Comparison of ENCODE assay signal across 23 cellular contexts in genomic region chr20:38129893-38130609, GRCh38. TPM values are rescaled to one million over a fixed set of nuclear protein-coding genes. Genes with fewer than 3 reads are reported as not detected.
DNase-seq lines count a peak whose midpoint lies in the region; ATAC-seq, FAIRE-seq and TF ChIP-seq lines count a peak whose summit lies in the region.
"Had no signal": no experiment of that assay in that cellular context is flagged by ENCODE, and none has a peak within 500 bp of the region (broad histone marks: within the 10 kb centered on the region; RNA-seq: fewer than 3 reads in every experiment).

No MANE protein-coding gene starts in this region.

- no peak overlapping the region for H2BK15ac ChIP-seq in neuronal stem cell (ENCODE audit: low read length)

- H3K27me3 ChIP-seq in right atrium auricular region (no peaks in the 10 kb centered on the region), neuronal stem cell (ENCODE audit: control insufficient read depth in 3 of 3, insufficient read depth in 3 of 3, low read depth in 1 of 3, low read length in 3 of 3) (no peaks in the 10 kb centered on the region)
- H3K27me3 ChIP-seq: BE2C had no signal

- DNase-seq in left cardiac atrium: peak; percentile 25
- no peak for DNase-seq in right atrium auricular region (ENCODE audit: low spot score)
- peak; percentile 12 for DNase-seq in fibroblast of villous mesenchyme (ENCODE audit: low read depth)
- no peak for DNase-seq in neuronal stem cell (ENCODE audit: low spot score)
- DNase-seq in NCI-H1092 treated with DMSO at 0.1 percent for 48 hours (lab: John Stamatoyannopoulos, UW): no peak
- DNase-seq in GM19239 (ENCODE audit: insufficient read length, low spot score): no peak
- no peak for DNase-seq in activated CD4-positive, alpha-beta T cell treated with anti-CD3 and anti-CD28 coated beads, Interleukin-2, amount 50 U/mL, for 4 hours
- DNase-seq in NCI-H1417 (lab: John Stamatoyannopoulos, UW): no peak
- DNase-seq: activated CD4-positive, alpha-beta T cell treated with anti-CD3 and anti-CD28 coated beads for 48 hours; activated gamma-delta T cell; activated T-cell treated with anti-CD3 and anti-CD28 coated beads, Interleukin-2, amount 50 U/mL, for 1 hour; BE2C; CD8-positive, alpha-beta memory T cell; DMS153; KBM-7; NCI-H1436 treated with DMSO at 0.1 percent for 48 hours; NCI-H2107; NCI-H774; RPMI8226; trophoblast cell had no signal

- no peak overlapping the region for H3K14ac ChIP-seq in neuronal stem cell (ENCODE audit: low read length)

- ATAC-seq in left cardiac atrium: no peak
- ATAC-seq: psoas muscle had no signal

- H4K8ac ChIP-seq in neuronal stem cell (ENCODE audit: low read depth, low read length): no peak overlapping the region

- peak overlapping the region; percentile 90 for H2AFZ ChIP-seq in neuronal stem cell (ENCODE audit: low read length)

- H3K27ac ChIP-seq in right atrium auricular region: peak overlapping the region in 1 of 2 donors; percentile 77
- H3K27ac ChIP-seq in neuronal stem cell (replicated peaks; ENCODE audit: low read length): no peak overlapping the region
- H3K27ac ChIP-seq: psoas muscle had no signal

- no peak for TF ChIP-seq CTCF in right atrium auricular region (IDR thresholded peaks at IDR 0.05)
- no peak for TF ChIP-seq CTCF in fibroblast of villous mesenchyme (IDR thresholded peaks at IDR 0.05; ENCODE audit: insufficient read depth, low read depth, low read length)

- H3K9me3 ChIP-seq in right atrium auricular region: no peaks in the 10 kb centered on the region
- H3K9me3 ChIP-seq in neuronal stem cell (replicated peaks in 1 of 2; ENCODE audit: control insufficient read depth in 2 of 2, insufficient read depth in 1 of 2, low read depth in 1 of 2, low read length in 2 of 2): no peaks in the 10 kb centered on the region
- H3K9me3 ChIP-seq: BE2C, HAP-1, psoas muscle had no signal

- H2AK5ac ChIP-seq in neuronal stem cell (ENCODE audit: low read depth, low read length): no peak overlapping the region

- H2BK5ac ChIP-seq in neuronal stem cell (ENCODE audit: low read length): no peak overlapping the region

- no peak overlapping the region for H3K9ac ChIP-seq in neuronal stem cell (ENCODE audit: low read depth, low read length, poor library complexity)

- H3K23ac ChIP-seq in neuronal stem cell (ENCODE audit: low read depth, low read length, poor library complexity): no peak overlapping the region

- H3K4ac ChIP-seq in neuronal stem cell (ENCODE audit: low read length): no peak overlapping the region

- intact Hi-C loops in left cardiac atrium (cut with DNase I): loop anchor here in 1 of 2 donors (10.0 kb wide), 1 partner anchor 85 kb away; no protein-coding TSS in a partner anchor

- H3K4me1 ChIP-seq in right atrium auricular region: peaks cover 0 to 51% of the 10 kb centered on the region in 2 donors
- peaks cover 3 to 8% of the 10 kb centered on the region in 2 donors for H3K4me1 ChIP-seq in neuronal stem cell (ENCODE audit: control insufficient read depth in 2 of 2, insufficient read depth in 1 of 2, low read depth in 1 of 2, low read length in 2 of 2)
- H3K4me1 ChIP-seq: HAP-1 had no signal

- no peak overlapping the region for H4K91ac ChIP-seq in neuronal stem cell (ENCODE audit: low read depth, low read length, poor library complexity)

- H3K36me3 ChIP-seq in right atrium auricular region (peaks cover 49% of the 10 kb centered on the region), neuronal stem cell (replicated peaks in 1 of 2; ENCODE audit: control insufficient read depth in 2 of 2, insufficient read depth in 2 of 2, low read length in 2 of 2) (no peaks in the 10 kb centered on the region)
- H3K36me3 ChIP-seq: BE2C, HAP-1 had no signal

- no peak overlapping the region for H3K18ac ChIP-seq in neuronal stem cell (ENCODE audit: low read length)

- no peak overlapping the region for H3K4me2 ChIP-seq in neuronal stem cell (ENCODE audit: insufficient read depth, low read length, poor library complexity, severe bottlenecking)

- H3K79me1 ChIP-seq in neuronal stem cell (ENCODE audit: low read depth, low read length): no peaks in the 10 kb centered on the region

- H2BK12ac ChIP-seq in neuronal stem cell (ENCODE audit: low read length): no peak overlapping the region

- no peak for FAIRE-seq in GM19239 (lab: Jason Lieb, UNC)

- no peak overlapping the region for H2BK120ac ChIP-seq in neuronal stem cell (ENCODE audit: low read depth, low read length)

- no peak overlapping the region for H3K4me3 ChIP-seq in right atrium auricular region
- H3K4me3 ChIP-seq in fibroblast of villous mesenchyme (ENCODE audit: low read depth, low read length): no peak overlapping the region
- no peak overlapping the region for H3K4me3 ChIP-seq in neuronal stem cell (ENCODE audit: low read length in 2 of 2)
- H3K4me3 ChIP-seq: HAP-1, psoas muscle had no signal

- no CpG with 5 or more reads among the region's 15 CpGs for WGBS in neuronal stem cell (ENCODE audit: extremely low coverage in 2 of 2, insufficient read length in 2 of 2, insufficient replicate concordance in 1 of 2), 2 donors

RNA-seq across cellular contexts. Expression of gene TGM2, which starts 35.0 kb away (rescaled TPM):
- total RNA-seq in left cardiac atrium (100 to 1,000 TPM; 383 to 695 TPM), right atrium auricular region (1,000 to 10,000 TPM in 1 of 2 donors, 100 to 1,000 TPM in 1; 680 to 1,303 TPM), fibroblast of villous mesenchyme (1,041 and 2,020 TPM in 2 replicates)
- 0.46 TPM for polyA plus RNA-seq in neuronal stem cell (2013, experiment 1 of 2)
- 0.39 TPM for polyA plus RNA-seq in neuronal stem cell (2013, experiment 2 of 2)
- total RNA-seq: activated CD8-positive, alpha-beta memory T cell treated with anti-CD3 and anti-CD28 coated beads for 36 hours; CD8-positive, alpha-beta memory T cell had no signal
- polyA plus RNA-seq: CD8-positive, alpha-beta memory T cell had no signal

Comparison
In these comparisons a context has a peak if more than half of its experiments do, and no peak if none do; other contexts are left out.
1. DNase-seq: peak in left cardiac atrium (single experiment) and fibroblast of villous mesenchyme (single experiment); none in right atrium auricular region (single experiment), neuronal stem cell (single experiment), NCI-H1092 treated with DMSO at 0.1 percent for 48 hours (single experiment), GM19239 (single experiment), activated CD4-positive, alpha-beta T cell treated with anti-CD3 and anti-CD28 coated beads, Interleukin-2, amount 50 U/mL, for 4 hours (0 of 2) and NCI-H1417 (0 of 3).